In genomic region chr15:43519207-43519606, GRCh38 we compare ENCODE assay signal across 10 cellular contexts. TPM values are rescaled to one million over a fixed set of nuclear protein-coding genes. Genes with fewer than 3 reads are reported as not detected.
A peak's percentile ranks its signal among the peaks of the same experiment; 100 is the strongest.
DNase-seq lines count a peak whose midpoint lies in the region; ATAC-seq and TF ChIP-seq lines count a peak whose summit lies in the region.
"Had no signal": no experiment of that assay in that cellular context is flagged by ENCODE, and none has a peak within 500 bp of the region (broad histone marks: within the 10 kb centered on the region; RNA-seq: fewer than 3 reads in every experiment).

No MANE protein-coding gene starts in this region.

- H4K91ac ChIP-seq in trophoblast cell (ENCODE audit: low read depth, low read length): no peak overlapping the region

- H3K36me3 Mint-ChIP-seq in nephron (ENCODE audit: low read depth): peaks cover 46% of the 10 kb centered on the region

- H2AFZ ChIP-seq in trophoblast cell (ENCODE audit: insufficient read depth, low read length, poor library complexity): no peak overlapping the region

- H3K9ac ChIP-seq in trophoblast cell (ENCODE audit: low read length): no peak overlapping the region

- no peak overlapping the region for H3K14ac ChIP-seq in trophoblast cell (ENCODE audit: low read length)

- no peak overlapping the region for H2BK12ac ChIP-seq in trophoblast cell (ENCODE audit: low read length)

- H3K27me3 Mint-ChIP-seq in nephron (ENCODE audit: low read depth): no peaks in the 10 kb centered on the region

- peak overlapping the region in 1 of 3 experiments; percentile 82 for H3K27ac Mint-ChIP-seq in nephron

- no peak overlapping the region for H2AK5ac ChIP-seq in trophoblast cell (ENCODE audit: low read length)

- H3K4me1 ChIP-seq in trophoblast cell (ENCODE audit: control insufficient read depth in 1 of 2, insufficient read depth in 2 of 2, low read length in 2 of 2): peaks cover 9 to 21% of the 10 kb centered on the region in 2 experiments

- peaks cover 11 to 12% of the 10 kb centered on the region in 2 experiments for H3K36me3 ChIP-seq in trophoblast cell (ENCODE audit: control insufficient read depth in 1 of 2, insufficient read depth in 2 of 2, low read length in 2 of 2)

- H3K27ac ChIP-seq in trophoblast cell (ENCODE audit: low read depth, low read length): no peak overlapping the region
- H3K27ac ChIP-seq: spleen had no signal

- TF ChIP-seq CTCF in AG04449 (IDR thresholded peaks at IDR 0.05; ENCODE audit: insufficient read depth, low read length, missing control alignments) (no peak), HFF-Myc (IDR thresholded peaks at IDR 0.05; ENCODE audit: low read depth, low read length, missing control alignments) (no peak), choroid plexus epithelial cell (conservative IDR thresholded peaks at IDR 0.05; ENCODE audit: low read depth, low read length) (no peak), nephron (IDR thresholded peaks at IDR 0.05; ENCODE audit: unreplicated experiment in 3 of 3) (no peak)

- no peak overlapping the region for H4K8ac ChIP-seq in trophoblast cell (ENCODE audit: low read depth, low read length)

- H4K12ac ChIP-seq in trophoblast cell (ENCODE audit: low read depth, low read length): no peak overlapping the region

- no peak overlapping the region for H3K4me2 ChIP-seq in trophoblast cell (ENCODE audit: low read length)

- WGBS in trophoblast cell (ENCODE audit: extremely low coverage, insufficient coverage, insufficient read length): no CpG with 5 or more reads among the region's 3 CpGs

- peaks cover 26% of the 10 kb centered on the region for H3K9me3 Mint-ChIP-seq in nephron

- H3K27me3 ChIP-seq in trophoblast cell (ENCODE audit: insufficient read depth, low read length): no peaks in the 10 kb centered on the region

- no peak overlapping the region for H3K4ac ChIP-seq in trophoblast cell (ENCODE audit: low read depth, low read length)

- peaks cover 6% of the 10 kb centered on the region for H3K79me1 ChIP-seq in trophoblast cell (ENCODE audit: low read length)

- H3K23ac ChIP-seq in trophoblast cell (ENCODE audit: low read length): no peak overlapping the region

- H3K18ac ChIP-seq in trophoblast cell (ENCODE audit: low read length): no peak overlapping the region

- H2BK5ac ChIP-seq in trophoblast cell (ENCODE audit: low read depth, low read length, poor library complexity): no peak overlapping the region

- H3K4me3 ChIP-seq in AG04449 (ENCODE audit: low read depth, low read length): peak overlapping the region; percentile 98
- peak overlapping the region; percentile 46; the same call in 1 of the 2 replicates for H3K4me3 ChIP-seq in HFF-Myc (replicated peaks; ENCODE audit: low read depth, low read length)
- peak overlapping the region; percentile 83 for H3K4me3 ChIP-seq in choroid plexus epithelial cell (ENCODE audit: low read depth, low read length)
- H3K4me3 ChIP-seq in trophoblast cell (ENCODE audit: low read depth, low read length): no peak overlapping the region

- peak overlapping the region; percentile 91 to 98 (median 95) for H3K4me3 Mint-ChIP-seq in nephron

- H3K4me1 Mint-ChIP-seq in nephron: peaks cover 45% of the 10 kb centered on the region

- POLR2A ChIA-PET in AG04449 (lab: Yijun Ruan, JAX): no interaction called here

- no peaks in the 10 kb centered on the region for H3K79me2 ChIP-seq in trophoblast cell (ENCODE audit: control insufficient read depth, insufficient read depth, low read length, poor library complexity)

- H3K9me3 ChIP-seq in trophoblast cell (ENCODE audit: insufficient read depth, low read depth, low read length): no peaks in the 10 kb centered on the region
- H3K9me3 ChIP-seq: spleen had no signal

- ATAC-seq in HG03159 (IDR thresholded peaks at IDR 0.05; ENCODE audit: unreplicated experiment): no peak
- ATAC-seq in GM18498 (IDR thresholded peaks at IDR 0.05; ENCODE audit: unreplicated experiment): no peak

- no peak overlapping the region for H2BK120ac ChIP-seq in trophoblast cell (ENCODE audit: insufficient read depth, low read length, poor library complexity)

- CTCF ChIA-PET in AG04449 (lab: Yijun Ruan, JAX): no interaction called here

- DNase-seq in AG04449 (ENCODE audit: low read depth, low spot score) (no peak), HFF-Myc (ENCODE audit: extremely low read depth, low read depth) (no peak), choroid plexus epithelial cell (ENCODE audit: low read depth) (no peak), NCI-H446 treated with DMSO at 0.1 percent for 48 hours (lab: John Stamatoyannopoulos, UW) (no peak), trophoblast cell (no peak)
- DNase-seq: activated T-cell treated with anti-CD3 and anti-CD28 coated beads for 4 hours, spleen had no signal

RNA-seq across cellular contexts. Expression of gene MAP1A, which starts 1.8 kb away (rescaled TPM):
- 4.6 and 5.0 TPM in 2 replicates for polyA plus RNA-seq in trophoblast cell (2013)

RNA-seq across cellular contexts. Expression of gene TP53BP1, which starts 26.3 kb away (rescaled TPM):
- 22.8 TPM in 2 replicates for polyA plus RNA-seq in trophoblast cell (2013)
